ENCODE assay signal across 8 cellular contexts in the genomic region with DNA sequence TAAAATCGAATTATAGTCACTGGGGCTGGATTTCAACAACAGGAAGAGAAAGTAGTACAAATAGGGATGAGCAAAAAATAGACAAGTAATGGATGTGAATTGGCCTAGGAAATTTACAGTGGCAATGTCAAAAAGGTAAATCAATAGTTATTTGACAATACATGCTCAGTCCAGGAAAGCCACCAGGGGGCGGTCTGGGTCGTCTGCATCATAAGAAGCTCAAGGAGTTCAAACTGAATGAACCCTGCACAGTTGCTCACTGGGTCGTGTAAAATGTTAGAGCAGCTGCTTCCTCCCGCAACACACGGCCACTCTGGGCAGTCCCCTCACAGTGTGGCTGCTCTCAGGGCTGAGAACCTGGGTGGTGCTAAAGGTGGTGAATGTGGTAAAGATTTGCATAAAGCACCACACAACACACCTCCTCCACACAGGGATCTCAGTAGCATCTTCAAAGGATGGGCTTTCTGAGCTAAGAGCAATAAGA.
DNase-seq lines count a peak whose midpoint lies in the region; ATAC-seq and TF ChIP-seq lines count a peak whose summit lies in the region.

No MANE protein-coding gene starts in this region.

- no peak overlapping the region for H3K27ac Mint-ChIP-seq in GM23338
- no peak overlapping the region for H3K27ac Mint-ChIP-seq in activated naive CD8-positive, alpha-beta T cell treated with anti-CD3 and anti-CD28 coated beads, Interleukin-2, amount 50 U/mL, for 24 hours

- no peaks in the 10 kb centered on the region for H3K79me2 ChIP-seq in GM23338 (replicated peaks; ENCODE audit: insufficient read depth)

- peaks cover 11% of the 10 kb centered on the region; the same call in 2 of the 3 replicates for H3K4me1 Mint-ChIP-seq in GM23338
- H3K4me1 Mint-ChIP-seq in activated naive CD8-positive, alpha-beta T cell treated with anti-CD3 and anti-CD28 coated beads, Interleukin-2, amount 50 U/mL, for 24 hours = peaks cover 7% of the 10 kb centered on the region

- H4K20me1 ChIP-seq in GM23338 (replicated peaks; ENCODE audit: insufficient read depth) = no peaks in the 10 kb centered on the region; the same call in none of the 2 replicates

- no peaks in the 10 kb centered on the region for H3K36me3 ChIP-seq in GM23338 (ENCODE audit: insufficient read depth)

- no peak overlapping the region for H3K4me2 ChIP-seq in GM23338

- peak; percentile 73 for TF ChIP-seq CTCF in GM10248 (IDR thresholded peaks at IDR 0.05; ENCODE audit: control extremely low read depth, extremely low read depth, low read depth, missing control alignments)
- TF ChIP-seq CTCF in GM23338 (conservative IDR thresholded peaks at IDR 0.05; ENCODE audit: low read depth in 2 of 2) = peak; percentile 59 to 88

- H3K4me3 Mint-ChIP-seq in GM23338 = no peak overlapping the region
- H3K4me3 Mint-ChIP-seq in activated naive CD8-positive, alpha-beta T cell treated with anti-CD3 and anti-CD28 coated beads, Interleukin-2, amount 50 U/mL, for 24 hours = no peak overlapping the region

- POLR2A ChIA-PET in GM10248 (lab: Yijun Ruan, JAX) = no interaction called here

- ATAC-seq in GM23338 = peak; percentile 70
- peak; percentile 86 for ATAC-seq in activated naive CD8-positive, alpha-beta T cell treated with anti-CD3 and anti-CD28 coated beads, Interleukin-2, amount 50 U/mL, for 24 hours

- peaks cover 93% of the 10 kb centered on the region for H3K27me3 Mint-ChIP-seq in GM23338 (ENCODE audit: insufficient read depth, low read depth, poor library complexity)
- peaks cover 17% of the 10 kb centered on the region for H3K27me3 Mint-ChIP-seq in activated naive CD8-positive, alpha-beta T cell treated with anti-CD3 and anti-CD28 coated beads, Interleukin-2, amount 50 U/mL, for 24 hours

- CTCF ChIA-PET in GM10248 (lab: Yijun Ruan, JAX) = interaction anchor here (0.6 to 3.2 kb wide), 45 partner anchors 9 to 251 kb away, joined by 3 to 34 read pairs (median 4); partner anchors contain the start of gene ZNF280B

- H3K27ac ChIP-seq in GM23338 (ENCODE audit: low read depth) = no peak overlapping the region

- DNase-seq in GM10248 (ENCODE audit: extremely low spot score) (peak; percentile 88), GM23338 (ENCODE audit: low spot score) (peak; percentile 84), Kasumi-1 (lab: John Stamatoyannopoulos, UW) (peak; percentile 37 to 56), SKM-1 treated with dmso at 0.1 percent for 144 hours (lab: John Stamatoyannopoulos, UW; ENCODE audit: unreplicated experiment) (peak; percentile 69), hippocampal formation (lab: John Stamatoyannopoulos, UW) (peak; percentile 8 to 37), NCI-H128 (lab: John Stamatoyannopoulos, UW; ENCODE audit: unreplicated experiment) (no peak)
- peak; percentile 77 for DNase-seq in activated naive CD8-positive, alpha-beta T cell treated with anti-CD3 and anti-CD28 coated beads, Interleukin-2, amount 50 U/mL, for 24 hours
- DNase-seq in stimulated activated CD4-positive, alpha-beta T cell treated with anti-CD3 and anti-CD28 coated beads, Interleukin-15, amount 100 ng/mL, for 48 hours (ENCODE audit: low read depth in 2 of 2) = peak; percentile 49 to 64

- no peaks in the 10 kb centered on the region for H3K4me1 ChIP-seq in GM23338 (ENCODE audit: insufficient read depth)

- H3K27me3 ChIP-seq in GM23338 (ENCODE audit: insufficient read depth) = peaks cover 100% of the 10 kb centered on the region

- no peaks in the 10 kb centered on the region; the same call in 2 of the 3 replicates for H3K9me3 Mint-ChIP-seq in GM23338
- H3K9me3 Mint-ChIP-seq in activated naive CD8-positive, alpha-beta T cell treated with anti-CD3 and anti-CD28 coated beads, Interleukin-2, amount 50 U/mL, for 24 hours = no peaks in the 10 kb centered on the region

- no peak overlapping the region for H3K4me3 ChIP-seq in GM23338

- no peak overlapping the region for H2AFZ ChIP-seq in GM23338

- no peaks in the 10 kb centered on the region for H3K36me3 Mint-ChIP-seq in GM23338 (ENCODE audit: low read depth)
- H3K36me3 Mint-ChIP-seq in activated naive CD8-positive, alpha-beta T cell treated with anti-CD3 and anti-CD28 coated beads, Interleukin-2, amount 50 U/mL, for 24 hours (ENCODE audit: low read depth) = no peaks in the 10 kb centered on the region

- H3K9me2 ChIP-seq in GM23338 (ENCODE audit: insufficient read depth) = no peaks in the 10 kb centered on the region

- H3F3A ChIP-seq in GM23338 (replicated peaks; ENCODE audit: low read depth) = no peaks in the 10 kb centered on the region

TF ChIP-seq in GM23338, 12 proteins besides CTCF, POLR2A, EP300 and RAD21:
- peak; percentile 8 for TF ChIP-seq EZH2 (IDR thresholded peaks at IDR 0.05; ENCODE audit: low read depth, unreplicated experiment)
- no peak for TF ChIP-seq STAT1 (IDR thresholded peaks at IDR 0.05; ENCODE audit: unreplicated experiment)
